ENCODE assay signal across 1 cellular context in the genomic region with DNA sequence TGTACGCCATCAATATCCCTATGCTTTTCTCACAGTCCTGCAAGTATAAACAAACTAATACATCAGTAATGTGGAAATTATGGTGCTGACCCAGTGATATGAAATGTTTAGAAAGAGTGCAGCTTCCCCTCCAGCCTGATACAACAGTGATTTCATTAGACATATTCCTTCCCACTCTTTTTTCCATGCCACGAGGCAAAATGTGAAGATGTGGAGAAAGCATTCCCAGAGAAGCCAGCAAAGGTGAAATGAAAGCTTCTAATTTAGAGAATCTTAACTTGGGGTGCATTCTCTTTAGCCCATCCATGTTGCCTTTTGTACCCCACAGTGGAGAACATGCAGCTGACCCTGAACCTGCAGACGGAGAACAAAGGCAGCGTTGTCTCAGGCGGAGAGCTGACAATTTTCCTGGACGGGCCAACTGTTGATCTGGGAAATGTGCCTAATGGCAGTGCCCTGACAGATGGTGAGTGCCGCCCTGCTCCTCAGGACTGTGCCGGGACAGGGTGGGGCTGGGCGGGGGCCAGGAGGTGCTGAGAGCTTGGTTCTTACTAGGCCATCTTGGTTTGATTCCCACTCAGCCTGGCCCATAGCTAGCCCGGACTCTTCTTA.
TF ChIP-seq lines count a peak whose summit lies in the region.

No MANE protein-coding gene starts in this region.

TF ChIP-seq in HepG2, 621 proteins besides CTCF, POLR2A, EP300 and RAD21 (continued from another document and continues in another):
- TF ChIP-seq NONO (IDR thresholded peaks at IDR 0.05) (no peak), NONO (CRISPR knock-in tag; conservative IDR thresholded peaks at IDR 0.05) (0 out of 2 replicates have a peak, but pooled peaks have one; percentile 14), HNRNPK (IDR thresholded peaks at IDR 0.05; ENCODE audit: low read depth, low read length, poor library complexity, severe bottlenecking) (no peak), SKI (IDR thresholded peaks at IDR 0.05; ENCODE audit: partially characterized antibody) (peak; percentile 12), ZNF20 (CRISPR knock-in tag; IDR thresholded peaks at IDR 0.05) (no peak), BCL6 (CRISPR knock-in tag; IDR thresholded peaks at IDR 0.05) (peak; percentile 81), ZNF775 (CRISPR knock-in tag; IDR thresholded peaks at IDR 0.05; ENCODE audit: borderline replicate concordance) (peak; percentile 34; the same call in 1 of the 2 replicates), ZHX1 (CRISPR knock-in tag; IDR thresholded peaks at IDR 0.05; ENCODE audit: low read depth) (no peak), HINFP (CRISPR knock-in tag; IDR thresholded peaks at IDR 0.05; ENCODE audit: low read depth) (0 out of 2 replicates have a peak, but pooled peaks have one; percentile 1), SUZ12 (IDR thresholded peaks at IDR 0.05; ENCODE audit: low read depth, low read length) (no peak), FOXA1 (IDR thresholded peaks at IDR 0.05) (no peak), FOXA1 (CRISPR knock-in tag; IDR thresholded peaks at IDR 0.05) (peak; percentile 42; the same call in 1 of the 2 replicates), MYC (CRISPR knock-in tag; IDR thresholded peaks at IDR 0.05; ENCODE audit: borderline replicate concordance) (no peak; the same call in 1 of the 2 replicates), ZNF468 (CRISPR knock-in tag; IDR thresholded peaks at IDR 0.05) (0 out of 2 replicates have a peak, but pooled peaks have one; percentile 55), STAT6 (CRISPR knock-in tag; IDR thresholded peaks at IDR 0.05; ENCODE audit: borderline replicate concordance) (no peak; the same call in 1 of the 2 replicates), SAP130 (CRISPR knock-in tag; IDR thresholded peaks at IDR 0.05; ENCODE audit: low read depth) (peak; percentile 72; the same call in 1 of the 2 replicates), ZBTB40 (IDR thresholded peaks at IDR 0.05) (no peak), ZBTB40 (CRISPR knock-in tag; IDR thresholded peaks at IDR 0.05) (no peak), HNRNPL (IDR thresholded peaks at IDR 0.05; ENCODE audit: low read depth, low read length) (peak; percentile 92), CENPT (CRISPR knock-in tag; IDR thresholded peaks at IDR 0.05; ENCODE audit: low read depth) (no peak), NCOA1 (CRISPR knock-in tag; IDR thresholded peaks at IDR 0.05) (no peak), ZBTB25 (CRISPR knock-in tag; IDR thresholded peaks at IDR 0.05) (no peak), PHF8 (CRISPR knock-in tag; IDR thresholded peaks at IDR 0.05) (peak; percentile 44; the same call in 1 of the 2 replicates), ZNF713 (CRISPR knock-in tag; IDR thresholded peaks at IDR 0.05) (no peak), ZC3H13 (CRISPR knock-in tag; IDR thresholded peaks at IDR 0.05) (no peak), ZNF567 (CRISPR knock-in tag; IDR thresholded peaks at IDR 0.05; ENCODE audit: borderline replicate concordance) (0 out of 2 replicates have a peak, but pooled peaks have one; percentile 52)
- TF ChIP-seq, protein P1, sequence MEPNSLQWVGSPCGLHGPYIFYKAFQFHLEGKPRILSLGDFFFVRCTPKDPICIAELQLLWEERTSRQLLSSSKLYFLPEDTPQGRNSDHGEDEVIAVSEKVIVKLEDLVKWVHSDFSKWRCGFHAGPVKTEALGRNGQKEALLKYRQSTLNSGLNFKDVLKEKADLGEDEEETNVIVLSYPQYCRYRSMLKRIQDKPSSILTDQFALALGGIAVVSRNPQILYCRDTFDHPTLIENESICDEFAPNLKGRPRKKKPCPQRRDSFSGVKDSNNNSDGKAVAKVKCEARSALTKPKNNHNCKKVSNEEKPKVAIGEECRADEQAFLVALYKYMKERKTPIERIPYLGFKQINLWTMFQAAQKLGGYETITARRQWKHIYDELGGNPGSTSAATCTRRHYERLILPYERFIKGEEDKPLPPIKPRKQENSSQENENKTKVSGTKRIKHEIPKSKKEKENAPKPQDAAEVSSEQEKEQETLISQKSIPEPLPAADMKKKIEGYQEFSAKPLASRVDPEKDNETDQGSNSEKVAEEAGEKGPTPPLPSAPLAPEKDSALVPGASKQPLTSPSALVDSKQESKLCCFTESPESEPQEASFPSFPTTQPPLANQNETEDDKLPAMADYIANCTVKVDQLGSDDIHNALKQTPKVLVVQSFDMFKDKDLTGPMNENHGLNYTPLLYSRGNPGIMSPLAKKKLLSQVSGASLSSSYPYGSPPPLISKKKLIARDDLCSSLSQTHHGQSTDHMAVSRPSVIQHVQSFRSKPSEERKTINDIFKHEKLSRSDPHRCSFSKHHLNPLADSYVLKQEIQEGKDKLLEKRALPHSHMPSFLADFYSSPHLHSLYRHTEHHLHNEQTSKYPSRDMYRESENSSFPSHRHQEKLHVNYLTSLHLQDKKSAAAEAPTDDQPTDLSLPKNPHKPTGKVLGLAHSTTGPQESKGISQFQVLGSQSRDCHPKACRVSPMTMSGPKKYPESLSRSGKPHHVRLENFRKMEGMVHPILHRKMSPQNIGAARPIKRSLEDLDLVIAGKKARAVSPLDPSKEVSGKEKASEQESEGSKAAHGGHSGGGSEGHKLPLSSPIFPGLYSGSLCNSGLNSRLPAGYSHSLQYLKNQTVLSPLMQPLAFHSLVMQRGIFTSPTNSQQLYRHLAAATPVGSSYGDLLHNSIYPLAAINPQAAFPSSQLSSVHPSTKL (CRISPR knock-in tag; IDR thresholded peaks at IDR 0.05) = peak; percentile 86
- TF ChIP-seq, protein P2, sequence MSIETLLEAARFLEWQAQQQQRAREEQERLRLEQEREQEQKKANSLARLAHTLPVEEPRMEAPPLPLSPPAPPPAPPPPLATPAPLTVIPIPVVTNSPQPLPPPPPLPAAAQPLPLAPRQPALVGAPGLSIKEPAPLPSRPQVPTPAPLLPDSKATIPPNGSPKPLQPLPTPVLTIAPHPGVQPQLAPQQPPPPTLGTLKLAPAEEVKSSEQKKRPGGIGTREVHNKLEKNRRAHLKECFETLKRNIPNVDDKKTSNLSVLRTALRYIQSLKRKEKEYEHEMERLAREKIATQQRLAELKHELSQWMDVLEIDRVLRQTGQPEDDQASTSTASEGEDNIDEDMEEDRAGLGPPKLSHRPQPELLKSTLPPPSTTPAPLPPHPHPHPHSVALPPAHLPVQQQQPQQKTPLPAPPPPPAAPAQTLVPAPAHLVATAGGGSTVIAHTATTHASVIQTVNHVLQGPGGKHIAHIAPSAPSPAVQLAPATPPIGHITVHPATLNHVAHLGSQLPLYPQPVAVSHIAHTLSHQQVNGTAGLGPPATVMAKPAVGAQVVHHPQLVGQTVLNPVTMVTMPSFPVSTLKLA (IDR thresholded peaks at IDR 0.05) = no peak
